1 cellular context compared by ENCODE assay signal in the genomic region with DNA sequence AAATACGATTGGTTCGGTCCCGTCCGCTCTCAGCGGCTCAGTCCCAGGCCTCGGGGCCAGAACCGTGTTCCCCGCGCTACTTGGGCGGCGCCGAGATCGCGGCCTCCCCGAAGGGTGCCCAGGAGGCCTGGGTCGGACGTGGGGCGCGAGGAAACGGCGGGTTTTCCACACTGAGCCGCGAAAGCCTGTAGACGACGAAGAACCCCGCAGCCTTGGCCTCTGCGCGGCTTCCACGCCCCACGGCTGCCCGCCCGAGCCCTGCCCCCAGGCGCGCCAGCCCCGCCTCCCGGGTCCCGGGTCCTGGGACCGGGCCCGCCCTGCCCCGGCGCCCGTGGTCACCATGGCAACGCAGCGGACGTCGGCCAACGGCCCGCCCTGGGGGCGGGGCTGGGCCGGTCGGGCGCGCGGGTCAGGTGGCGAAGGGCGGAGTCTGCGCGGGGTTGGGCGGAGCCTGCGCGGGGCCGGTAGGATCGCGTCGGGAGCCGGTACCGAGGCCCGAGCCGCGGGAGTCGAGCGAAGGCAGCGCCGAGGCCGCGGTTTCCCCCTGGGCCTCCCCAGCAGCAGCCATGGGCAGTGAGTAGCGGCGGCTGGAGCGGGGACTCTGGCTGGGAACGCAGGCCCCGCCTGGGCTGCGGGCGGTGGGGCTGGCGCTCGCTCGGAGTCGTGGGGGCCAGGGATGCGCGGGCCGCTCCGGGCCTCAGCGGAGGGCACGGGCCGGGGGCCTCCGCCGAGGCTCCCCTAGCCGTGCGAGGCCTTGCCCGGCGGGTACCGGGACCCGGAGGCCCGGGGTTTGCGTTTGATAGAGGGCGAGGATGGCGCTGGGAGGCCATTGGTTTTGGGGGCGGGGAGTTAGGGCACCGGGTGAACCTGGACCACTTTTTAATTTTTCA.
TF ChIP-seq lines count a peak whose summit lies in the region.

A gene (plus strand): TSS at position 456 of the 890 bp plus-strand sequence. CDS start 111 bp downstream, at position 567.

TF ChIP-seq in HEK293, 187 proteins besides CTCF, POLR2A, EP300 and RAD21 (continued from another document and continues in another):
- TF ChIP-seq, protein P1, sequence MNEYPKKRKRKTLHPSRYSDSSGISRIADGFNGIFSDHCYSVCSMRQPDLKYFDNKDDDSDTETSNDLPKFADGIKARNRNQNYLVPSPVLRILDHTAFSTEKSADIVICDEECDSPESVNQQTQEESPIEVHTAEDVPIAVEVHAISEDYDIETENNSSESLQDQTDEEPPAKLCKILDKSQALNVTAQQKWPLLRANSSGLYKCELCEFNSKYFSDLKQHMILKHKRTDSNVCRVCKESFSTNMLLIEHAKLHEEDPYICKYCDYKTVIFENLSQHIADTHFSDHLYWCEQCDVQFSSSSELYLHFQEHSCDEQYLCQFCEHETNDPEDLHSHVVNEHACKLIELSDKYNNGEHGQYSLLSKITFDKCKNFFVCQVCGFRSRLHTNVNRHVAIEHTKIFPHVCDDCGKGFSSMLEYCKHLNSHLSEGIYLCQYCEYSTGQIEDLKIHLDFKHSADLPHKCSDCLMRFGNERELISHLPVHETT (tag by site-specific recombination; IDR thresholded peaks at IDR 0.05), result 0 out of 2 replicates have a peak, but pooled peaks have one; percentile 17
- no peak for TF ChIP-seq ZNF701 (tag by site-specific recombination; IDR thresholded peaks at IDR 0.05)
- no peak for TF ChIP-seq ZFP37 (tag by site-specific recombination; IDR thresholded peaks at IDR 0.05)
- TF ChIP-seq ZNF292 (tag by site-specific recombination; IDR thresholded peaks at IDR 0.05; ENCODE audit: borderline replicate concordance, low read depth), result no peak
- TF ChIP-seq ZSCAN16 (tag by site-specific recombination; IDR thresholded peaks at IDR 0.05), result no peak; the same call in 1 of the 2 replicates
- 0 out of 2 replicates have a peak, but pooled peaks have one; percentile 33 for TF ChIP-seq ZNF791 (tag by site-specific recombination; IDR thresholded peaks at IDR 0.05)
- TF ChIP-seq, protein P2, sequence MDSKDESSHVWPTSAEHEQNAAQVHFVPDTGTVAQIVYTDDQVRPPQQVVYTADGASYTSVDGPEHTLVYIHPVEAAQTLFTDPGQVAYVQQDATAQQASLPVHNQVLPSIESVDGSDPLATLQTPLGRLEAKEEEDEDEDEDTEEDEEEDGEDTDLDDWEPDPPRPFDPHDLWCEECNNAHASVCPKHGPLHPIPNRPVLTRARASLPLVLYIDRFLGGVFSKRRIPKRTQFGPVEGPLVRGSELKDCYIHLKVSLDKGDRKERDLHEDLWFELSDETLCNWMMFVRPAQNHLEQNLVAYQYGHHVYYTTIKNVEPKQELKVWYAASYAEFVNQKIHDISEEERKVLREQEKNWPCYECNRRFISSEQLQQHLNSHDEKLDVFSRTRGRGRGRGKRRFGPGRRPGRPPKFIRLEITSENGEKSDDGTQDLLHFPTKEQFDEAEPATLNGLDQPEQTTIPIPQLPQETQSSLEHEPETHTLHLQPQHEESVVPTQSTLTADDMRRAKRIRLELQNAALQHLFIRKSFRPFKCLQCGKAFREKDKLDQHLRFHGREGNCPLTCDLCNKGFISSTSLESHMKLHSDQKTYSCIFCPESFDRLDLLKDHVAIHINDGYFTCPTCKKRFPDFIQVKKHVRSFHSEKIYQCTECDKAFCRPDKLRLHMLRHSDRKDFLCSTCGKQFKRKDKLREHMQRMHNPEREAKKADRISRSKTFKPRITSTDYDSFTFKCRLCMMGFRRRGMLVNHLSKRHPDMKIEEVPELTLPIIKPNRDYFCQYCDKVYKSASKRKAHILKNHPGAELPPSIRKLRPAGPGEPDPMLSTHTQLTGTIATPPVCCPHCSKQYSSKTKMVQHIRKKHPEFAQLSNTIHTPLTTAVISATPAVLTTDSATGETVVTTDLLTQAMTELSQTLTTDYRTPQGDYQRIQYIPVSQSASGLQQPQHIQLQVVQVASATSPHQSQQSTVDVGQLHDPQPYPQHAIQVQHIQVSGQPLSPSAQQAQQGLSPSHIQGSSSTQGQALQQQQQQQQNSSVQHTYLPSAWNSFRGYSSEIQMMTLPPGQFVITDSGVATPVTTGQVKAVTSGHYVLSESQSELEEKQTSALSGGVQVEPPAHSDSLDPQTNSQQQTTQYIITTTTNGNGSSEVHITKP (tag by site-specific recombination; IDR thresholded peaks at IDR 0.05), result peak; percentile 95
- TF ChIP-seq YY1 (tag by site-specific recombination; IDR thresholded peaks at IDR 0.05), result peak; percentile 40; the same call in 1 of the 2 replicates
- TF ChIP-seq ZNF549 (tag by site-specific recombination; IDR thresholded peaks at IDR 0.05), result no peak
- no peak for TF ChIP-seq YY2 (tag by site-specific recombination; IDR thresholded peaks at IDR 0.05)
- no peak for TF ChIP-seq IKZF3 (tag by site-specific recombination; IDR thresholded peaks at IDR 0.05)
- no peak for TF ChIP-seq ZNF24 (tag by site-specific recombination; IDR thresholded peaks at IDR 0.05)
- no peak for TF ChIP-seq ZBTB21 (tag by site-specific recombination; IDR thresholded peaks at IDR 0.05)
- TF ChIP-seq KLF8 (tag by site-specific recombination; IDR thresholded peaks at IDR 0.05), result peak; percentile 43; the same call in 1 of the 2 replicates
- TF ChIP-seq, protein P3, sequence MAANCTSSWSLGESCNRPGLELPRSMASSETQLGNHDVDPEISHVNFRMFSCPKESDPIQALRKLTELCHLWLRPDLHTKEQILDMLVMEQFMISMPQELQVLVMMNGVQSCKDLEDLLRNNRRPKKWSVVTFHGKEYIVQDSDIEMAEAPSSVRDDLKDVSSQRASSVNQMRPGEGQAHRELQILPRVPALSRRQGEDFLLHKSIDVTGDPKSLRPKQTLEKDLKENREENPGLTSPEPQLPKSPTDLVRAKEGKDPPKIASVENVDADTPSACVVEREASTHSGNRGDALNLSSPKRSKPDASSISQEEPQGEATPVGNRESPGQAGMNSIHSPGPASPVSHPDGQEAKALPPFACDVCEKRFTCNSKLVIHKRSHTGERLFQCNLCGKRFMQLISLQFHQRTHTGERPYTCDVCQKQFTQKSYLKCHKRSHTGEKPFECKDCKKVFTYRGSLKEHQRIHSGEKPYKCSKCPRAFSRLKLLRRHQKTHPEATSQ (tag by site-specific recombination; IDR thresholded peaks at IDR 0.05), result no peak
- TF ChIP-seq ZNF37A (tag by site-specific recombination; IDR thresholded peaks at IDR 0.05), result no peak
- 0 out of 2 replicates have a peak, but pooled peaks have one; percentile 11 for TF ChIP-seq ZNF10 (tag by site-specific recombination; IDR thresholded peaks at IDR 0.05)
- TF ChIP-seq, protein P4, sequence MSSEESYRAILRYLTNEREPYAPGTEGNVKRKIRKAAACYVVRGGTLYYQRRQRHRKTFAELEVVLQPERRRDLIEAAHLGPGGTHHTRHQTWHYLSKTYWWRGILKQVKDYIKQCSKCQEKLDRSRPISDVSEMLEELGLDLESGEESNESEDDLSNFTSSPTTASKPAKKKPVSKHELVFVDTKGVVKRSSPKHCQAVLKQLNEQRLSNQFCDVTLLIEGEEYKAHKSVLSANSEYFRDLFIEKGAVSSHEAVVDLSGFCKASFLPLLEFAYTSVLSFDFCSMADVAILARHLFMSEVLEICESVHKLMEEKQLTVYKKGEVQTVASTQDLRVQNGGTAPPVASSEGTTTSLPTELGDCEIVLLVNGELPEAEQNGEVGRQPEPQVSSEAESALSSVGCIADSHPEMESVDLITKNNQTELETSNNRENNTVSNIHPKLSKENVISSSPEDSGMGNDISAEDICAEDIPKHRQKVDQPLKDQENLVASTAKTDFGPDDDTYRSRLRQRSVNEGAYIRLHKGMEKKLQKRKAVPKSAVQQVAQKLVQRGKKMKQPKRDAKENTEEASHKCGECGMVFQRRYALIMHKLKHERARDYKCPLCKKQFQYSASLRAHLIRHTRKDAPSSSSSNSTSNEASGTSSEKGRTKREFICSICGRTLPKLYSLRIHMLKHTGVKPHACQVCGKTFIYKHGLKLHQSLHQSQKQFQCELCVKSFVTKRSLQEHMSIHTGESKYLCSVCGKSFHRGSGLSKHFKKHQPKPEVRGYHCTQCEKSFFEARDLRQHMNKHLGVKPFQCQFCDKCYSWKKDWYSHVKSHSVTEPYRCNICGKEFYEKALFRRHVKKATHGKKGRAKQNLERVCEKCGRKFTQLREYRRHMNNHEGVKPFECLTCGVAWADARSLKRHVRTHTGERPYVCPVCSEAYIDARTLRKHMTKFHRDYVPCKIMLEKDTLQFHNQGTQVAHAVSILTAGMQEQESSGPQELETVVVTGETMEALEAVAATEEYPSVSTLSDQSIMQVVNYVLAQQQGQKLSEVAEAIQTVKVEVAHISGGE (tag by site-specific recombination; conservative IDR thresholded peaks at IDR 0.05; ENCODE audit: low read depth), result no peak
- no peak for TF ChIP-seq ZNF184 (tag by site-specific recombination; IDR thresholded peaks at IDR 0.05)
- no peak for TF ChIP-seq REPIN1 (tag by site-specific recombination; IDR thresholded peaks at IDR 0.05; ENCODE audit: low read depth)
- no peak for TF ChIP-seq ZNF146 (tag by site-specific recombination; IDR thresholded peaks at IDR 0.05)
- TF ChIP-seq ZNF792 (tag by site-specific recombination; IDR thresholded peaks at IDR 0.05), result no peak
- TF ChIP-seq, protein P5, sequence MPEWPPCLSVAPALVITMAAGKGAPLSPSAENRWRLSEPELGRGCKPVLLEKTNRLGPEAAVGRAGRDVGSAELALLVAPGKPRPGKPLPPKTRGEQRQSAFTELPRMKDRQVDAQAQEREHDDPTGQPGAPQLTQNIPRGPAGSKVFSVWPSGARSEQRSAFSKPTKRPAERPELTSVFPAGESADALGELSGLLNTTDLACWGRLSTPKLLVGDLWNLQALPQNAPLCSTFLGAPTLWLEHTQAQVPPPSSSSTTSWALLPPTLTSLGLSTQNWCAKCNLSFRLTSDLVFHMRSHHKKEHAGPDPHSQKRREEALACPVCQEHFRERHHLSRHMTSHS (tag by site-specific recombination; IDR thresholded peaks at IDR 0.05), result no peak
- TF ChIP-seq, protein P6, sequence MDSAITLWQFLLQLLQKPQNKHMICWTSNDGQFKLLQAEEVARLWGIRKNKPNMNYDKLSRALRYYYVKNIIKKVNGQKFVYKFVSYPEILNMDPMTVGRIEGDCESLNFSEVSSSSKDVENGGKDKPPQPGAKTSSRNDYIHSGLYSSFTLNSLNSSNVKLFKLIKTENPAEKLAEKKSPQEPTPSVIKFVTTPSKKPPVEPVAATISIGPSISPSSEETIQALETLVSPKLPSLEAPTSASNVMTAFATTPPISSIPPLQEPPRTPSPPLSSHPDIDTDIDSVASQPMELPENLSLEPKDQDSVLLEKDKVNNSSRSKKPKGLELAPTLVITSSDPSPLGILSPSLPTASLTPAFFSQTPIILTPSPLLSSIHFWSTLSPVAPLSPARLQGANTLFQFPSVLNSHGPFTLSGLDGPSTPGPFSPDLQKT (IDR thresholded peaks at IDR 0.05; ENCODE audit: borderline replicate concordance, low read depth, low read length), result no peak
- peak; percentile 23; the same call in 1 of the 2 replicates for TF ChIP-seq ZNF561 (tag by site-specific recombination; IDR thresholded peaks at IDR 0.05; ENCODE audit: borderline replicate concordance)
- no peak for TF ChIP-seq ZNF302 (tag by site-specific recombination; IDR thresholded peaks at IDR 0.05; ENCODE audit: low read depth)
- TF ChIP-seq ZNF404 (tag by site-specific recombination; IDR thresholded peaks at IDR 0.05), result no peak
- no peak for TF ChIP-seq ZNF571 (tag by site-specific recombination; IDR thresholded peaks at IDR 0.05)
- peak; percentile 55; the same call in 1 of the 2 replicates for TF ChIP-seq KLF9 (tag by site-specific recombination; IDR thresholded peaks at IDR 0.05; ENCODE audit: low read depth)
- TF ChIP-seq ZNF664 (tag by site-specific recombination; IDR thresholded peaks at IDR 0.05), result no peak
- TF ChIP-seq ZBTB20 (tag by site-specific recombination; IDR thresholded peaks at IDR 0.05), result peak; percentile 81
- TF ChIP-seq ZNF2 (tag by site-specific recombination; IDR thresholded peaks at IDR 0.05), result 0 out of 2 replicates have a peak, but pooled peaks have one; percentile 28
- TF ChIP-seq ZNF211 (tag by site-specific recombination; IDR thresholded peaks at IDR 0.05; ENCODE audit: low read depth), result no peak
- TF ChIP-seq, protein P7, sequence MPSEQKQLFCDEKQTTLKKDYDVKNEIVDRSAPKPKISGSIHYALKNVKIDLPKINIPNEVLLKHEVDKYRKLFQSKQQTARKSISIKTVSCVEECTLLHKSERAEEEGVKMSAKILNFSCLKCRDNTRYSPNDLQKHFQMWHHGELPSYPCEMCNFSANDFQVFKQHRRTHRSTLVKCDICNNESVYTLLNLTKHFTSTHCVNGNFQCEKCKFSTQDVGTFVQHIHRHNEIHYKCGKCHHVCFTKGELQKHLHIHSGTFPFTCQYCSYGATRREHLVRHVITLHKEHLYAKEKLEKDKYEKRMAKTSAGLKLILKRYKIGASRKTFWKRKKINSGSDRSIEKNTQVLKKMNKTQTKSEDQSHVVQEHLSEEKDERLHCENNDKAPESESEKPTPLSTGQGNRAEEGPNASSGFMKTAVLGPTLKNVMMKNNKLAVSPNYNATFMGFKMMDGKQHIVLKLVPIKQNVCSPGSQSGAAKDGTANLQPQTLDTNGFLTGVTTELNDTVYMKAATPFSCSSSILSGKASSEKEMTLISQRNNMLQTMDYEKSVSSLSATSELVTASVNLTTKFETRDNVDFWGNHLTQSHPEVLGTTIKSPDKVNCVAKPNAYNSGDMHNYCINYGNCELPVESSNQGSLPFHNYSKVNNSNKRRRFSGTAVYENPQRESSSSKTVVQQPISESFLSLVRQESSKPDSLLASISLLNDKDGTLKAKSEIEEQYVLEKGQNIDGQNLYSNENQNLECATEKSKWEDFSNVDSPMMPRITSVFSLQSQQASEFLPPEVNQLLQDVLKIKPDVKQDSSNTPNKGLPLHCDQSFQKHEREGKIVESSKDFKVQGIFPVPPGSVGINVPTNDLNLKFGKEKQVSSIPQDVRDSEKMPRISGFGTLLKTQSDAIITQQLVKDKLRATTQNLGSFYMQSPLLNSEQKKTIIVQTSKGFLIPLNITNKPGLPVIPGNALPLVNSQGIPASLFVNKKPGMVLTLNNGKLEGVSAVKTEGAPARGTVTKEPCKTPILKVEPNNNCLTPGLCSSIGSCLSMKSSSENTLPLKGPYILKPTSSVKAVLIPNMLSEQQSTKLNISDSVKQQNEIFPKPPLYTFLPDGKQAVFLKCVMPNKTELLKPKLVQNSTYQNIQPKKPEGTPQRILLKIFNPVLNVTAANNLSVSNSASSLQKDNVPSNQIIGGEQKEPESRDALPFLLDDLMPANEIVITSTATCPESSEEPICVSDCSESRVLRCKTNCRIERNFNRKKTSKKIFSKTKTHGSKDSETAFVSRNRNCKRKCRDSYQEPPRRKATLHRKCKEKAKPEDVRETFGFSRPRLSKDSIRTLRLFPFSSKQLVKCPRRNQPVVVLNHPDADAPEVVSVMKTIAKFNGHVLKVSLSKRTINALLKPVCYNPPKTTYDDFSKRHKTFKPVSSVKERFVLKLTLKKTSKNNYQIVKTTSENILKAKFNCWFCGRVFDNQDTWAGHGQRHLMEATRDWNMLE (tag by site-specific recombination; conservative IDR thresholded peaks at IDR 0.05; ENCODE audit: low read depth), result no peak
- TF ChIP-seq ZNF558 (tag by site-specific recombination; IDR thresholded peaks at IDR 0.05), result no peak
- TF ChIP-seq ZNF621 (tag by site-specific recombination; IDR thresholded peaks at IDR 0.05), result no peak
- TF ChIP-seq ZNF747 (tag by site-specific recombination; IDR thresholded peaks at IDR 0.05), result no peak
- peak; percentile 71 for TF ChIP-seq ZNF335 (tag by site-specific recombination; conservative IDR thresholded peaks at IDR 0.05)
- TF ChIP-seq PRDM1 (tag by site-specific recombination; IDR thresholded peaks at IDR 0.05), result no peak
- TF ChIP-seq ZNF426 (tag by site-specific recombination; IDR thresholded peaks at IDR 0.05), result no peak
- TF ChIP-seq ZNF501 (tag by site-specific recombination; IDR thresholded peaks at IDR 0.05), result no peak; the same call in 1 of the 2 replicates
- TF ChIP-seq ZEB2 (tag by site-specific recombination; IDR thresholded peaks at IDR 0.05), result peak; percentile 65
- peak; percentile 44; the same call in 1 of the 2 replicates for TF ChIP-seq KLF1 (tag by site-specific recombination; IDR thresholded peaks at IDR 0.05)
- TF ChIP-seq ZNF138 (tag by site-specific recombination; IDR thresholded peaks at IDR 0.05; ENCODE audit: borderline replicate concordance), result no peak
